Comparison of ENCODE assay signal across 30 cellular contexts in genomic region chr9:102244916-102245315, GRCh38.
"Had no signal": no experiment of that assay in that cellular context is flagged by ENCODE, and none has a peak within 500 bp of the region (broad histone marks: within the 10 kb centered on the region; RNA-seq: fewer than 3 reads in every experiment).

No MANE protein-coding gene starts in this region.

- H3K79me2 ChIP-seq: hepatocyte had no signal

- H3K4me3 ChIP-seq: colonic mucosa, coronary artery, dorsolateral prefrontal cortex, esophagus muscularis mucosa, esophagus squamous epithelium, gastrocnemius medialis, gastroesophageal sphincter, heart left ventricle, heart right ventricle, hepatocyte had no signal

- H3K4me2 ChIP-seq: hepatocyte had no signal

- H2AFZ ChIP-seq: hepatocyte had no signal

- H3K27ac Mint-ChIP-seq: dendritic cell treated with granulocyte-macrophage colony-stimulating factor and Interleukin-4, amounts not matched to agents 40 ng/mL and 50 ng/mL, for 4 days; effector memory CD8-positive, alpha-beta T cell; endodermal cell had no signal

- H3K27ac ChIP-seq: colonic mucosa, coronary artery, dorsolateral prefrontal cortex, epithelial cell of prostate, esophagus muscularis mucosa, esophagus squamous epithelium, foreskin keratinocyte, gastrocnemius medialis, gastroesophageal sphincter, heart left ventricle, heart right ventricle, hepatocyte had no signal

- FAIRE-seq: colon, endometrium, endothelial cell of umbilical vein, frontal cortex had no signal

- H3K9me3 ChIP-seq: colonic mucosa, esophagus muscularis mucosa, esophagus squamous epithelium, gastrocnemius medialis, gastroesophageal sphincter, heart left ventricle, heart right ventricle had no signal

- H3K36me3 ChIP-seq: colonic mucosa, esophagus muscularis mucosa, esophagus squamous epithelium, gastrocnemius medialis, gastroesophageal sphincter, heart left ventricle, heart right ventricle had no signal

- H3K4me3 Mint-ChIP-seq: dendritic cell treated with granulocyte-macrophage colony-stimulating factor and Interleukin-4, amounts not matched to agents 40 ng/mL and 50 ng/mL, for 4 days; effector memory CD8-positive, alpha-beta T cell; endodermal cell had no signal

- H3K27me3 ChIP-seq: colonic mucosa, dorsolateral prefrontal cortex, esophagus muscularis mucosa, esophagus squamous epithelium, foreskin keratinocyte, gastrocnemius medialis, gastroesophageal sphincter, heart left ventricle, heart right ventricle, hepatocyte had no signal

- H3K27me3 Mint-ChIP-seq: dendritic cell treated with granulocyte-macrophage colony-stimulating factor and Interleukin-4, amounts not matched to agents 40 ng/mL and 50 ng/mL, for 4 days; effector memory CD8-positive, alpha-beta T cell had no signal

- H3K4me1 ChIP-seq: colonic mucosa, esophagus muscularis mucosa, esophagus squamous epithelium, foreskin keratinocyte, gastrocnemius medialis, gastroesophageal sphincter, heart left ventricle, heart right ventricle had no signal

- H3K9me3 Mint-ChIP-seq: endodermal cell had no signal

- ATAC-seq: effector memory CD8-positive, alpha-beta T cell; esophagus mucosa; foreskin keratinocyte; gastrocnemius medialis; gastroesophageal sphincter; heart left ventricle; heart right ventricle had no signal

- DNase-seq: colonic mucosa; cortex of kidney; dermis blood vessel endothelial cell; dorsolateral prefrontal cortex; effector CD4-positive, alpha-beta T cell; effector CD8-positive, alpha-beta T cell; effector memory CD4-positive, alpha-beta T cell; effector memory CD8-positive, alpha-beta T cell; endodermal cell; erythroblast; esophagus squamous epithelium; foreskin fibroblast; foreskin keratinocyte; foreskin melanocyte; gastrocnemius medialis; glutamatergic neuron; head of caudate nucleus; heart left ventricle; heart right ventricle had no signal
